8 cellular contexts compared by ENCODE assay signal in the genomic region with DNA sequence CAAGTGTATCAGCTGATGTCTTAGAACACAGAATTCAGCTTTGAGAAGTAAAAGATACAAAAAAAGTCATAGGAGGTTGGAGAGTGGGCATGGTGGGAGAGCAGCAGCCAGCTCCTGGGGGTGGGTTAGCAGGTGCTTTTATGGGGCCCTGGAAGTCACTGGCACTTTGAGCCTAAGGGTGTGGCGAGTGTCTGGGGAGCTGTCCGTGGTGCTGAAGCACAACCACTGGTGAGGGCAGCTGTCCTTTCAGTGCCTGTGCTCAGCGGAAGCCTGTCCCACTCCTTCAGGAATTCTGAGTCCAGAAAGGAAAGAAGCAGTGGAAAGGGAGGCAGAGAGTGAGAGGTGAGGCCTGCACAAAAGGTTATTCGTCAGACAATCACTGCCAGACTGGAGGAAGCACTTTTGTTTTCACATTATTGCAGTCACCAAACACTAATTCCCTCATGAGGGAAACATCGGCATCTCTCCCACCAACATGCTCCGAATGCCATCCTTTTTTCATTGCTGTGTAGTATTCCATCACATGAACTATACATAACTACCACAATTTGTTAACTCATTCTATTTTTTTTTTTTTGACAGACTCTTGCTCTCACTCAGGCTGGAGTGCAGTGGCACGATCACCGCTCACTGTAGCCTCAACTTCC. TPM values are rescaled to one million over a fixed set of nuclear protein-coding genes. Genes with fewer than 3 reads are reported as not detected.
DNase-seq lines count a peak whose midpoint lies in the region; ATAC-seq and TF ChIP-seq lines count a peak whose summit lies in the region.

No MANE protein-coding gene starts in this region.

- intact Hi-C loops in body of pancreas (cut with DNase I) (no loop called here), right lobe of liver (cut with DNase I) (no loop called here), uterus (cut with DNase I; ENCODE audit: low total_unique reads) (no loop called here)

- no peak overlapping the region for H3K27ac ChIP-seq in body of pancreas
- H3K27ac ChIP-seq in right lobe of liver = no peak overlapping the region
- no peak overlapping the region for H3K27ac ChIP-seq in uterus

- 49 to 55% methylated on average over 8 of the region's 8 CpGs for WGBS in body of pancreas, 2 donors
- WGBS in right lobe of liver (ENCODE audit: insufficient coverage, low coverage, low lambda C conversion rate, missing lambda C conversion rate) = 53% methylated on average over 7 of the region's 8 CpGs

- H3K4me1 ChIP-seq in body of pancreas (no peaks in the 10 kb centered on the region), right lobe of liver (no peaks in the 10 kb centered on the region), uterus (no peaks in the 10 kb centered on the region)

- no peaks in the 10 kb centered on the region for H3K9me3 ChIP-seq in body of pancreas
- H3K9me3 ChIP-seq in right lobe of liver = no peaks in the 10 kb centered on the region
- no peaks in the 10 kb centered on the region for H3K9me3 ChIP-seq in uterus

- H3K36me3 ChIP-seq in body of pancreas (replicated peaks in 1 of 2; ENCODE audit: insufficient read depth in 1 of 2, low read depth in 2 of 2) (no peaks in the 10 kb centered on the region), right lobe of liver (no peaks in the 10 kb centered on the region), uterus (no peaks in the 10 kb centered on the region)

- no peaks in the 10 kb centered on the region for H3K27me3 ChIP-seq in body of pancreas
- H3K27me3 ChIP-seq in right lobe of liver = no peaks in the 10 kb centered on the region
- no peaks in the 10 kb centered on the region for H3K27me3 ChIP-seq in uterus

- TF ChIP-seq CTCF in body of pancreas (IDR thresholded peaks at IDR 0.05) (no peak), right lobe of liver (IDR thresholded peaks at IDR 0.05) (no peak), uterus (IDR thresholded peaks at IDR 0.05) (no peak)

- TF ChIP-seq POLR2A in body of pancreas (IDR thresholded peaks at IDR 0.05) (no peak), right lobe of liver (IDR thresholded peaks at IDR 0.05) (no peak), uterus (IDR thresholded peaks at IDR 0.05) (no peak)

- ATAC-seq in body of pancreas (no peak), right lobe of liver (peak in 3 of 4 donors; percentile 48 to 57 (median 55)), GM18861 (IDR thresholded peaks at IDR 0.05; ENCODE audit: unreplicated experiment) (no peak)
- ATAC-seq in stimulated activated naive CD8-positive, alpha-beta T cell treated with anti-CD3 and anti-CD28 coated beads, Interleukin-15, Interleukin-2, amounts not matched to agents 100 U/mL and 50 U/mL, for 24 hours = no peak

- no peak overlapping the region for H3K4me3 ChIP-seq in body of pancreas
- no peak overlapping the region for H3K4me3 ChIP-seq in right lobe of liver
- no peak overlapping the region for H3K4me3 ChIP-seq in uterus

- DNase-seq in HCEC 1CT (peak; percentile 21), T-helper 2 cell (peak in 4 of 5 experiments; percentile 30 to 52 (median 35)), body of pancreas (peak; percentile 26 to 59 (median 44)), right lobe of liver (peak in 2 of 3 donors; percentile 47 to 62), NCI-H128 (lab: John Stamatoyannopoulos, UW; ENCODE audit: unreplicated experiment) (no peak), uterus (no peak)
- peak; percentile 68 for DNase-seq in stimulated activated naive CD8-positive, alpha-beta T cell treated with anti-CD3 and anti-CD28 coated beads, Interleukin-15, Interleukin-2, amounts not matched to agents 100 U/mL and 50 U/mL, for 24 hours

RNA-seq across cellular contexts. Expression of gene RAPGEF1, which starts 59.4 kb away (rescaled TPM):
- total RNA-seq in body of pancreas (10 to 100 TPM; 30.1 to 70.5 TPM), right lobe of liver (10 to 100 TPM; 22.9 to 53.6 (median 30.2) TPM), uterus (10 to 100 TPM; 13.1 to 73.7 (median 26.2) TPM)

Comparison
In these comparisons a context has a peak if more than half of its experiments do, and no peak if none do; other contexts are left out.
1. DNase-seq: peak in HCEC 1CT (single experiment), T-helper 2 cell (4 of 5), body of pancreas (4 of 4), right lobe of liver (2 of 3) and stimulated activated naive CD8-positive, alpha-beta T cell treated with anti-CD3 and anti-CD28 coated beads, Interleukin-15, Interleukin-2, amounts not matched to agents 100 U/mL and 50 U/mL, for 24 hours (single experiment); none in NCI-H128 (single experiment) and uterus (0 of 2).
2. ATAC-seq: peak in right lobe of liver (3 of 4); none in body of pancreas (single experiment), stimulated activated naive CD8-positive, alpha-beta T cell treated with anti-CD3 and anti-CD28 coated beads, Interleukin-15, Interleukin-2, amounts not matched to agents 100 U/mL and 50 U/mL, for 24 hours (single experiment) and GM18861 (single experiment).